ENCODE assay signal across 10 cellular contexts in genomic region chr16:79437764-79438728, GRCh38.
DNase-seq lines count a peak whose midpoint lies in the region; ATAC-seq and TF ChIP-seq lines count a peak whose summit lies in the region.
"Had no signal": no experiment of that assay in that cellular context is flagged by ENCODE, and none has a peak within 500 bp of the region (broad histone marks: within the 10 kb centered on the region; RNA-seq: fewer than 3 reads in every experiment).

No MANE protein-coding gene starts in this region.

- WGBS in right cardiac atrium: 28% methylated on average over 31 of the region's 31 CpGs

- peaks cover 8% of the 10 kb centered on the region for H3K4me1 ChIP-seq in right cardiac atrium (ENCODE audit: control insufficient read depth, insufficient read depth, low read length)

- H3K27me3 ChIP-seq in right cardiac atrium (ENCODE audit: control insufficient read depth, insufficient read depth): no peaks in the 10 kb centered on the region

- no peaks in the 10 kb centered on the region for H3K4me1 Mint-ChIP-seq in Calu3 (ENCODE audit: low read depth, unreplicated experiment)
- peaks cover 45% of the 10 kb centered on the region for H3K4me1 Mint-ChIP-seq in brain
- H3K4me1 Mint-ChIP-seq in activated naive CD8-positive, alpha-beta T cell treated with anti-CD3 and anti-CD28 coated beads, Interleukin-2, amount 50 U/mL, for 24 hours: no peaks in the 10 kb centered on the region
- H3K4me1 Mint-ChIP-seq: naive thymus-derived CD4-positive, alpha-beta T cell; T-cell had no signal

- H3K9me3 Mint-ChIP-seq in Calu3 (ENCODE audit: low read depth, unreplicated experiment) (no peaks in the 10 kb centered on the region), brain (peaks cover 0 to 7% (median 0%) of the 10 kb centered on the region in 5 experiments)
- no peaks in the 10 kb centered on the region for H3K9me3 Mint-ChIP-seq in activated naive CD8-positive, alpha-beta T cell treated with anti-CD3 and anti-CD28 coated beads, Interleukin-2, amount 50 U/mL, for 24 hours
- H3K9me3 Mint-ChIP-seq: T-cell had no signal

- intact Hi-C loops in Calu3 (cut with micrococcal nuclease; ENCODE audit: unreplicated experiment): no loop called here
- intact Hi-C loops in right cardiac atrium (cut with DNase I): no loop called here

- H3K4me3 Mint-ChIP-seq in Calu3 (ENCODE audit: low read depth, unreplicated experiment) (no peak overlapping the region), brain (peak overlapping the region; percentile 56 to 82 (median 62))
- no peak overlapping the region for H3K4me3 Mint-ChIP-seq in activated naive CD8-positive, alpha-beta T cell treated with anti-CD3 and anti-CD28 coated beads, Interleukin-2, amount 50 U/mL, for 24 hours
- H3K4me3 Mint-ChIP-seq: naive thymus-derived CD4-positive, alpha-beta T cell; T-cell had no signal

- H3K27ac ChIP-seq in right cardiac atrium (ENCODE audit: low read length): peak overlapping the region; percentile 45

- ATAC-seq in right cardiac atrium: peak; percentile 92 to 96
- peak; percentile 60 for ATAC-seq in omental fat pad (ENCODE audit: low FRiP score)
- ATAC-seq in activated naive CD8-positive, alpha-beta T cell treated with anti-CD3 and anti-CD28 coated beads, Interleukin-2, amount 50 U/mL, for 24 hours: no peak
- no peak for ATAC-seq in GM18873 (IDR thresholded peaks at IDR 0.05; ENCODE audit: low FRiP score, unreplicated experiment)
- ATAC-seq: naive thymus-derived CD4-positive, alpha-beta T cell; T-cell had no signal

- no peaks in the 10 kb centered on the region for H3K36me3 Mint-ChIP-seq in Calu3 (ENCODE audit: insufficient read depth, unreplicated experiment)
- H3K36me3 Mint-ChIP-seq in brain: no peaks in the 10 kb centered on the region
- no peaks in the 10 kb centered on the region for H3K36me3 Mint-ChIP-seq in activated naive CD8-positive, alpha-beta T cell treated with anti-CD3 and anti-CD28 coated beads, Interleukin-2, amount 50 U/mL, for 24 hours (ENCODE audit: low read depth)
- H3K36me3 Mint-ChIP-seq: T-cell had no signal

- no TSS peak for BruUV-seq in Calu3 (replicated peaks; lab: Mats Ljungman, UMichigan)

- no peak overlapping the region for H3K27ac Mint-ChIP-seq in Calu3 (ENCODE audit: unreplicated experiment)
- H3K27ac Mint-ChIP-seq in brain: peak overlapping the region; percentile 59 to 91 (median 82)
- no peak overlapping the region for H3K27ac Mint-ChIP-seq in activated naive CD8-positive, alpha-beta T cell treated with anti-CD3 and anti-CD28 coated beads, Interleukin-2, amount 50 U/mL, for 24 hours
- H3K27ac Mint-ChIP-seq: T-cell had no signal

- H3K27me3 Mint-ChIP-seq in Calu3 (ENCODE audit: unreplicated experiment) (peaks cover 53% of the 10 kb centered on the region), brain (peaks cover 5% of the 10 kb centered on the region)
- H3K27me3 Mint-ChIP-seq in activated naive CD8-positive, alpha-beta T cell treated with anti-CD3 and anti-CD28 coated beads, Interleukin-2, amount 50 U/mL, for 24 hours: peaks cover 5% of the 10 kb centered on the region

- peak; percentile 8 for DNase-seq in Calu3
- DNase-seq in right cardiac atrium: peak; percentile 70 to 89 (median 82)
- DNase-seq in omental fat pad (ENCODE audit: low spot score): no peak
- no peak for DNase-seq in activated naive CD8-positive, alpha-beta T cell treated with anti-CD3 and anti-CD28 coated beads, Interleukin-2, amount 50 U/mL, for 24 hours
- DNase-seq in AG08396 (ENCODE audit: low spot score): no peak
- DNase-seq in activated CD8-positive, alpha-beta memory T cell treated with anti-CD3 and anti-CD28 coated beads, Interleukin-2, amount 50 U/mL, for 4 hours: no peak
- DNase-seq: naive thymus-derived CD4-positive, alpha-beta T cell; T-cell had no signal

- peak overlapping the region; percentile 16 for H3K4me3 ChIP-seq in right cardiac atrium (ENCODE audit: low read length)

- H3K9me3 ChIP-seq in right cardiac atrium (ENCODE audit: control insufficient read depth, low read length): no peaks in the 10 kb centered on the region

- CTCF ChIA-PET in Calu3 (lab: Charles Lee): no interaction called here

- TF ChIP-seq CTCF in Calu3 (IDR thresholded peaks at IDR 0.05; ENCODE audit: unreplicated experiment) (no peak), brain (conservative IDR thresholded peaks at IDR 0.05) (no peak), omental fat pad (IDR thresholded peaks at IDR 0.05) (no peak)

Comparison
In these comparisons a context has a peak if more than half of its experiments do, and no peak if none do; other contexts are left out.
1. DNase-seq: peak in Calu3 (single experiment) and right cardiac atrium (3 of 3); none in omental fat pad (single experiment), activated naive CD8-positive, alpha-beta T cell treated with anti-CD3 and anti-CD28 coated beads, Interleukin-2, amount 50 U/mL, for 24 hours (single experiment), AG08396 (single experiment) and activated CD8-positive, alpha-beta memory T cell treated with anti-CD3 and anti-CD28 coated beads, Interleukin-2, amount 50 U/mL, for 4 hours (single experiment).
2. H3K27ac Mint-ChIP-seq: peak in brain (5 of 5); none in Calu3 (single experiment) and activated naive CD8-positive, alpha-beta T cell treated with anti-CD3 and anti-CD28 coated beads, Interleukin-2, amount 50 U/mL, for 24 hours (single experiment).
3. H3K4me3 Mint-ChIP-seq: peak in brain (5 of 5); none in Calu3 (single experiment) and activated naive CD8-positive, alpha-beta T cell treated with anti-CD3 and anti-CD28 coated beads, Interleukin-2, amount 50 U/mL, for 24 hours (single experiment).
4. ATAC-seq: peak in right cardiac atrium (2 of 2) and omental fat pad (single experiment); none in activated naive CD8-positive, alpha-beta T cell treated with anti-CD3 and anti-CD28 coated beads, Interleukin-2, amount 50 U/mL, for 24 hours (single experiment) and GM18873 (single experiment).